9 cellular contexts compared by ENCODE assay signal in the genomic region with DNA sequence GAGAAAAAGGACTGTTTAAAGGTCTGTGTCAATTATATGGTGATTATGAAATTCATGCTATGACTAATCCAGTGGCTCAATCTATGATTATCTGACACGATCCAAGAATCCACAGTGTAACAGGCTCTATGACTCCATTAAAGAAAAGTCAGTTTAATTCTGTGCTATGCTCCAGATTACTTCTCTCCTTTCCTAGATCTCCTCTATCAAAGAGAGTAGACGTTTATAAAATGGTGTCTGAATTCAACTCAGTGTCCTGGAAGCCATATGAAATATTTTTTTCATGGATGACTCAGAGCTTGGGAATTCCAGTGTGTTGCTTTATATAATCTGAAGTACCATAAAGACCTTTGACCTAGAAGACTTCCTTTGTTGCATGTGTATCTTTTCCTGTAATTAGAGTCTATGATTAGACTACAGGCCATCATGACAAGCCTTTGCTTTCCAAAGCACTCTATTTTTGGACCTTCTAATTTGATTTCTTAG. TPM values are rescaled to one million over a fixed set of nuclear protein-coding genes. Genes with fewer than 3 reads are reported as not detected.
DNase-seq lines count a peak whose midpoint lies in the region; ATAC-seq, FAIRE-seq and TF ChIP-seq lines count a peak whose summit lies in the region.
"Had no signal": no experiment of that assay in that cellular context is flagged by ENCODE, and none has a peak within 500 bp of the region (broad histone marks: within the 10 kb centered on the region; RNA-seq: fewer than 3 reads in every experiment).

No MANE protein-coding gene starts in this region.

- H3K4me2 ChIP-seq in KMS-11 = no peak overlapping the region

- H4K20me1 ChIP-seq in KMS-11 (ENCODE audit: insufficient read depth) = no peaks in the 10 kb centered on the region

- ATAC-seq in lung (ENCODE audit: insufficient read depth, low FRiP score) (peak; percentile 58), GM21528 (IDR thresholded peaks at IDR 0.05; ENCODE audit: low FRiP score, unreplicated experiment) (no peak), GM21360 (IDR thresholded peaks at IDR 0.05; ENCODE audit: unreplicated experiment) (no peak)

- no peak for FAIRE-seq in bronchial epithelial cell (lab: Jason Lieb, UNC)

- DNase-seq in AG08395 (ENCODE audit: low spot score) = peak; percentile 82
- peak; percentile 91 for DNase-seq in bronchial epithelial cell (ENCODE audit: low read depth)
- DNase-seq in lung (ENCODE audit: low spot score) = no peak
- no peak for DNase-seq in germinal center (ENCODE audit: low spot score)
- DNase-seq in NCI-H128 (lab: John Stamatoyannopoulos, UW; ENCODE audit: unreplicated experiment) = no peak
- DNase-seq: NCI-H1092 had no signal

- H3K27me3 ChIP-seq in KMS-11 (ENCODE audit: insufficient read depth, low read depth) (no peaks in the 10 kb centered on the region), bronchial epithelial cell (ENCODE audit: control insufficient read depth, insufficient read depth, low read length) (no peaks in the 10 kb centered on the region), lung (ENCODE audit: control insufficient read depth, insufficient read depth) (no peaks in the 10 kb centered on the region)

- TF ChIP-seq CTCF in KMS-11 (conservative IDR thresholded peaks at IDR 0.05; ENCODE audit: low read depth, low read length) = no peak
- no peak for TF ChIP-seq CTCF in bronchial epithelial cell (IDR thresholded peaks at IDR 0.05; ENCODE audit: insufficient read depth, low read length, severe bottlenecking)
- no peak for TF ChIP-seq CTCF in lung (IDR thresholded peaks at IDR 0.05; ENCODE audit: control extremely low read depth, extremely low read depth)

- H3K4me3 ChIP-seq in KMS-11 (IDR thresholded peaks at IDR 0.05; ENCODE audit: insufficient read depth, low read depth, low read length) (no peak overlapping the region), bronchial epithelial cell (ENCODE audit: low read depth, low read length) (no peak overlapping the region), lung (no peak overlapping the region)

- WGBS in lung, 2 donors = 25 to 36% methylated on average over 2 of the region's 2 CpGs

- H3K4me1 ChIP-seq in KMS-11 (ENCODE audit: low read depth, poor library complexity, severe bottlenecking) (peaks cover 11% of the 10 kb centered on the region), lung (ENCODE audit: control insufficient read depth in 2 of 2, insufficient read depth in 2 of 2, low read length in 2 of 2) (peaks cover 4% of the 10 kb centered on the region in 2 donors)

- H3K9me3 ChIP-seq in lung (ENCODE audit: control insufficient read depth in 2 of 2, insufficient read depth in 1 of 2, low read length in 1 of 2) = no peaks in the 10 kb centered on the region

- no peak overlapping the region for H3K9ac ChIP-seq in KMS-11

- H3K27ac ChIP-seq in KMS-11 (no peak overlapping the region), lung (ENCODE audit: low read depth in 1 of 2, low read length in 1 of 2) (peak overlapping the region in 1 of 2 donors; percentile 14)

- H3K79me2 ChIP-seq in KMS-11 (ENCODE audit: insufficient read depth, low read depth) = no peaks in the 10 kb centered on the region

- no peaks in the 10 kb centered on the region for H3K36me3 ChIP-seq in KMS-11 (ENCODE audit: insufficient read depth)
- no peaks in the 10 kb centered on the region for H3K36me3 ChIP-seq in bronchial epithelial cell (ENCODE audit: control insufficient read depth, insufficient read depth, low read length)
- no peaks in the 10 kb centered on the region for H3K36me3 ChIP-seq in lung (ENCODE audit: control insufficient read depth in 2 of 2, insufficient read depth in 2 of 2, low read length in 2 of 2)

- peak overlapping the region; percentile 59 for H2AFZ ChIP-seq in KMS-11 (ENCODE audit: low read depth)

RNA-seq across cellular contexts. Expression of a gene that starts 27.0 kb away (rescaled TPM):
- total RNA-seq in bronchial epithelial cell (28.4 and 33.2 TPM in 2 replicates), lung (100 to 1,000 TPM in 1 of 2 donors, 10 to 100 TPM in 1; 41.7 to 116 TPM)
- polyA plus RNA-seq in lung = 1 to 10 TPM; 8.4 to 9.2 TPM

Comparison
In these comparisons a context has a peak if more than half of its experiments do, and no peak if none do; other contexts are left out.
1. DNase-seq: peak in AG08395 (single experiment) and bronchial epithelial cell (single experiment); none in lung (single experiment), germinal center (single experiment) and NCI-H128 (single experiment).